8 cellular contexts compared by ENCODE assay signal in genomic region chr14:96797943-96798349, GRCh38. TPM values are rescaled to one million over a fixed set of nuclear protein-coding genes. Genes with fewer than 3 reads are reported as not detected.
A peak's percentile ranks its signal among the peaks of the same experiment; 100 is the strongest.
DNase-seq lines count a peak whose midpoint lies in the region; ATAC-seq and TF ChIP-seq lines count a peak whose summit lies in the region.

No MANE protein-coding gene starts in this region.

- no peaks in the 10 kb centered on the region for H3K27me3 ChIP-seq in NT2/D1 (ENCODE audit: insufficient read depth, insufficient read length)
- H3K27me3 ChIP-seq in dorsolateral prefrontal cortex: no peaks in the 10 kb centered on the region
- no peaks in the 10 kb centered on the region for H3K27me3 ChIP-seq in neuron (ENCODE audit: insufficient read depth, low read length)

- intact Hi-C loops in dorsolateral prefrontal cortex (cut with DNase I): loop anchor here in 1 of 2 donors (5.0 kb wide), 2 partner anchors 41 to 296 kb away; partner anchors contain the start of gene PAPOLA

- peaks cover 3% of the 10 kb centered on the region for H3K36me3 ChIP-seq in NT2/D1 (ENCODE audit: insufficient read depth, insufficient read length, low read length)
- no peaks in the 10 kb centered on the region for H3K36me3 ChIP-seq in neuron (ENCODE audit: insufficient read depth, low read length)

- ATAC-seq in HG02678 (IDR thresholded peaks at IDR 0.05; ENCODE audit: unreplicated experiment): peak; percentile 20

- no peaks in the 10 kb centered on the region for H3K4me1 ChIP-seq in NT2/D1 (ENCODE audit: insufficient read depth, insufficient read length)
- peaks cover 23% of the 10 kb centered on the region for H3K4me1 ChIP-seq in neuron (ENCODE audit: insufficient read depth, low read length)

- H3K4me3 ChIP-seq in NT2/D1 (ENCODE audit: insufficient read length, low read depth) (peak overlapping the region; percentile 78), dorsolateral prefrontal cortex (peak overlapping the region; percentile 64 to 93 (median 80)), neuron (ENCODE audit: low read length) (peak overlapping the region; percentile 73)

- DNase-seq in stimulated activated CD4-positive, alpha-beta T cell treated with anti-CD3 and anti-CD28 coated beads, Interleukin-12 subunit alpha, Interleukin-12 subunit beta, amount 100 ng/mL, for 48 hours (ENCODE audit: low read depth in 2 of 3, low spot score in 1 of 3): peak in 2 of 3 donors; percentile 1 to 8
- no peak for DNase-seq in stimulated activated CD4-positive, alpha-beta T cell treated with anti-CD3 and anti-CD28 coated beads, Interleukin-2, amount 100 ng/mL, for 48 hours
- DNase-seq in NT2/D1 (ENCODE audit: low read depth, low spot score) (no peak), dorsolateral prefrontal cortex (peak in 1 of 10 donors; percentile 43), SHP77 treated with DMSO at 0.1 percent for 48 hours (lab: John Stamatoyannopoulos, UW) (no peak), iPS-NIHi11 (ENCODE audit: low spot score) (no peak)

- TF ChIP-seq CTCF in dorsolateral prefrontal cortex (IDR thresholded peaks at IDR 0.05 in 54 of 56, conservative IDR thresholded peaks at IDR 0.05 in 2 of 56; ENCODE audit: low read depth in 1 of 56, partially characterized antibody in 56 of 56): no peak

- H3K9me3 ChIP-seq in NT2/D1 (ENCODE audit: insufficient read depth, low read length): no peaks in the 10 kb centered on the region
- H3K9me3 ChIP-seq in neuron (ENCODE audit: low read length): no peaks in the 10 kb centered on the region

- H3K9ac ChIP-seq in NT2/D1 (ENCODE audit: insufficient read length, low read depth): peak overlapping the region; percentile 85

- peak overlapping the region in 12 of 59 donors; percentile 19 to 77 (median 56) for H3K27ac ChIP-seq in dorsolateral prefrontal cortex

- peak overlapping the region; percentile 49 for H2AFZ ChIP-seq in neuron (ENCODE audit: low read depth, low read length)

RNA-seq across cellular contexts. Expression of gene VRK1, which starts 0.8 kb away (rescaled TPM):
- total RNA-seq in dorsolateral prefrontal cortex: 10 to 100 TPM; 12.5 to 31.3 (median 20.6) TPM

Comparison
In these comparisons a context has a peak if more than half of its experiments do, and no peak if none do; other contexts are left out.
1. DNase-seq: peak in stimulated activated CD4-positive, alpha-beta T cell treated with anti-CD3 and anti-CD28 coated beads, Interleukin-12 subunit alpha, Interleukin-12 subunit beta, amount 100 ng/mL, for 48 hours (2 of 3); none in stimulated activated CD4-positive, alpha-beta T cell treated with anti-CD3 and anti-CD28 coated beads, Interleukin-2, amount 100 ng/mL, for 48 hours (0 of 2), NT2/D1 (single experiment), SHP77 treated with DMSO at 0.1 percent for 48 hours (single experiment) and iPS-NIHi11 (single experiment).
2. Peak in every context shown above with its lines, with median percentiles within 50 percentile points of each other: H3K4me3 ChIP-seq.